Comparison of ENCODE assay signal across 19 cellular contexts in genomic region chr20:43653966-43654365, GRCh38. TPM values are rescaled to one million over a fixed set of nuclear protein-coding genes. Genes with fewer than 3 reads are reported as not detected.
DNase-seq lines count a peak whose midpoint lies in the region; ATAC-seq and TF ChIP-seq lines count a peak whose summit lies in the region.
"Had no signal": no experiment of that assay in that cellular context is flagged by ENCODE, and none has a peak within 500 bp of the region (broad histone marks: within the 10 kb centered on the region; RNA-seq: fewer than 3 reads in every experiment).

No MANE protein-coding gene starts in this region.

- H3K9me3 Mint-ChIP-seq in activated naive CD4-positive, alpha-beta T cell treated with anti-CD3 and anti-CD28 coated beads, Interleukin-2, amount 50 U/mL, for 24 hours: no peaks in the 10 kb centered on the region
- H3K9me3 Mint-ChIP-seq in endodermal cell (no peaks in the 10 kb centered on the region), mesothelial cell of epicardium (no peaks in the 10 kb centered on the region)
- H3K9me3 Mint-ChIP-seq in activated T-helper 1 cell treated with anti-CD3 and anti-CD28 coated beads, Interleukin-12 subunit alpha, Interleukin-12 subunit beta, Interleukin-2, Interleukin-4 antibody, amounts not matched to agents 30 ng/mL and 10 ng/mL and 1 ng/mL, durations not matched to agents 14 hours and 24 hours and 36 hours: no peaks in the 10 kb centered on the region
- H3K9me3 Mint-ChIP-seq: CD4-positive, CD25-positive, alpha-beta regulatory T cell had no signal

- peaks cover 12% of the 10 kb centered on the region for H3K4me1 Mint-ChIP-seq in activated naive CD4-positive, alpha-beta T cell treated with anti-CD3 and anti-CD28 coated beads, Interleukin-2, amount 50 U/mL, for 24 hours
- H3K4me1 Mint-ChIP-seq in endodermal cell (peaks cover 2% of the 10 kb centered on the region), mesothelial cell of epicardium (peaks cover 12% of the 10 kb centered on the region)
- H3K4me1 Mint-ChIP-seq in activated T-helper 1 cell treated with anti-CD3 and anti-CD28 coated beads, Interleukin-12 subunit alpha, Interleukin-12 subunit beta, Interleukin-2, Interleukin-4 antibody, amounts not matched to agents 30 ng/mL and 10 ng/mL and 1 ng/mL, durations not matched to agents 14 hours and 24 hours and 36 hours (ENCODE audit: low read depth): peaks cover 13% of the 10 kb centered on the region

- TF ChIP-seq POLR2A in transverse colon (IDR thresholded peaks at IDR 0.05): no peak

- no peak for DNase-seq in activated naive CD4-positive, alpha-beta T cell treated with Interleukin-2 at 50 U/mL for 16 hours
- peak; percentile 13 for DNase-seq in endodermal cell
- DNase-seq in mesothelial cell of epicardium (ENCODE audit: low spot score in 2 of 2, unreplicated experiment in 2 of 2): no peak
- no peak for DNase-seq in transverse colon
- no peak for DNase-seq in activated T-helper 1 cell treated with anti-CD3 and anti-CD28 coated beads, Interleukin-12 subunit alpha, Interleukin-12 subunit beta, Interleukin-2, Interleukin-4 antibody, amounts not matched to agents 30 ng/mL and 10 ng/mL and 1 ng/mL, durations not matched to agents 14 hours and 24 hours and 36 hours (ENCODE audit: low spot score)
- no peak for DNase-seq in GM13976 (ENCODE audit: low spot score)
- DNase-seq: 8988T; BE2C; CD4-positive, CD25-positive, alpha-beta regulatory T cell; DMS153; GF-D8; KBM-7; NCI-H1105; NCI-H2081; NCI-H446 treated with DMSO at 0.1 percent for 48 hours; Peyer's patch had no signal

- H3K9me3 ChIP-seq in endodermal cell (ENCODE audit: control insufficient read depth, low read length) (no peaks in the 10 kb centered on the region), transverse colon (no peaks in the 10 kb centered on the region)
- H3K9me3 ChIP-seq: BE2C, Peyer's patch had no signal

- intact Hi-C loops in transverse colon (cut with DNase I; ENCODE audit: low total_unique reads): no loop called here
- intact Hi-C loops in activated T-helper 1 cell treated with anti-CD3 and anti-CD28 coated beads, Interleukin-12 subunit alpha, Interleukin-12 subunit beta, Interleukin-2, Interleukin-4 antibody, amounts not matched to agents 30 ng/mL and 10 ng/mL and 1 ng/mL, durations not matched to agents 14 hours and 24 hours and 36 hours (cut with micrococcal nuclease): no loop called here

- H3K27ac ChIP-seq in endodermal cell (ENCODE audit: low read depth, low read length): no peak overlapping the region
- peak overlapping the region; percentile 15 to 65 (median 44) for H3K27ac ChIP-seq in transverse colon

- no peak overlapping the region for H3K4me3 ChIP-seq in endodermal cell (ENCODE audit: low read length)
- no peak overlapping the region for H3K4me3 ChIP-seq in transverse colon
- H3K4me3 ChIP-seq: Peyer's patch had no signal

- TF ChIP-seq EP300 in transverse colon (IDR thresholded peaks at IDR 0.05; ENCODE audit: low read depth): no peak

- whole genome bisulfite sequencing in endodermal cell (ENCODE audit: insufficient coverage in 1 of 2, insufficient read length in 1 of 2), 2 experiments: 89 to 94% methylated on average over 1 to 3 of the region's 3 CpGs
- WGBS in transverse colon (ENCODE audit: low coverage in 1 of 2), 2 donors: 58 to 70% methylated on average over 2 to 3 of the region's 3 CpGs

- no peak overlapping the region for H3K9ac ChIP-seq in endodermal cell (ENCODE audit: extremely low read depth, low read length, poor library complexity, severe bottlenecking)

- ATAC-seq in GM18511 (IDR thresholded peaks at IDR 0.05; ENCODE audit: unreplicated experiment): no peak
- ATAC-seq: Right ventricle myocardium inferior had no signal

- TF ChIP-seq CTCF in endodermal cell (conservative IDR thresholded peaks at IDR 0.05) (no peak), mesothelial cell of epicardium (IDR thresholded peaks at IDR 0.05; ENCODE audit: unreplicated experiment) (no peak), transverse colon (IDR thresholded peaks at IDR 0.05) (no peak), GM13976 (IDR thresholded peaks at IDR 0.05; ENCODE audit: borderline replicate concordance, control extremely low read depth, extremely low read depth, insufficient read depth, missing control alignments) (no peak)

- peak overlapping the region; percentile 18 for H3K27ac Mint-ChIP-seq in activated naive CD4-positive, alpha-beta T cell treated with anti-CD3 and anti-CD28 coated beads, Interleukin-2, amount 50 U/mL, for 24 hours
- no peak overlapping the region for H3K27ac Mint-ChIP-seq in endodermal cell
- H3K27ac Mint-ChIP-seq in mesothelial cell of epicardium: peak overlapping the region; percentile 36
- no peak overlapping the region for H3K27ac Mint-ChIP-seq in activated T-helper 1 cell treated with anti-CD3 and anti-CD28 coated beads, Interleukin-12 subunit alpha, Interleukin-12 subunit beta, Interleukin-2, Interleukin-4 antibody, amounts not matched to agents 30 ng/mL and 10 ng/mL and 1 ng/mL, durations not matched to agents 14 hours and 24 hours and 36 hours
- H3K27ac Mint-ChIP-seq: CD4-positive, CD25-positive, alpha-beta regulatory T cell had no signal

- H3K27me3 ChIP-seq in endodermal cell (ENCODE audit: control insufficient read depth, insufficient read depth, low read length, poor library complexity, severe bottlenecking) (no peaks in the 10 kb centered on the region), transverse colon (no peaks in the 10 kb centered on the region)
- H3K27me3 ChIP-seq: BE2C, Peyer's patch had no signal

- H3K36me3 Mint-ChIP-seq in activated naive CD4-positive, alpha-beta T cell treated with anti-CD3 and anti-CD28 coated beads, Interleukin-2, amount 50 U/mL, for 24 hours: no peaks in the 10 kb centered on the region
- no peaks in the 10 kb centered on the region for H3K36me3 Mint-ChIP-seq in endodermal cell (ENCODE audit: low read depth)
- H3K36me3 Mint-ChIP-seq in mesothelial cell of epicardium: no peaks in the 10 kb centered on the region
- no peaks in the 10 kb centered on the region for H3K36me3 Mint-ChIP-seq in activated T-helper 1 cell treated with anti-CD3 and anti-CD28 coated beads, Interleukin-12 subunit alpha, Interleukin-12 subunit beta, Interleukin-2, Interleukin-4 antibody, amounts not matched to agents 30 ng/mL and 10 ng/mL and 1 ng/mL, durations not matched to agents 14 hours and 24 hours and 36 hours (ENCODE audit: low read depth)
- H3K36me3 Mint-ChIP-seq: CD4-positive, CD25-positive, alpha-beta regulatory T cell had no signal

- no peak overlapping the region for H3K4me3 Mint-ChIP-seq in activated naive CD4-positive, alpha-beta T cell treated with anti-CD3 and anti-CD28 coated beads, Interleukin-2, amount 50 U/mL, for 24 hours
- no peak overlapping the region for H3K4me3 Mint-ChIP-seq in endodermal cell
- H3K4me3 Mint-ChIP-seq in mesothelial cell of epicardium: no peak overlapping the region
- H3K4me3 Mint-ChIP-seq in activated T-helper 1 cell treated with anti-CD3 and anti-CD28 coated beads, Interleukin-12 subunit alpha, Interleukin-12 subunit beta, Interleukin-2, Interleukin-4 antibody, amounts not matched to agents 30 ng/mL and 10 ng/mL and 1 ng/mL, durations not matched to agents 14 hours and 24 hours and 36 hours: no peak overlapping the region

- H3K36me3 ChIP-seq in endodermal cell (ENCODE audit: control insufficient read depth, insufficient read depth, low read length): no peaks in the 10 kb centered on the region
- H3K36me3 ChIP-seq in transverse colon: no peaks in the 10 kb centered on the region
- H3K36me3 ChIP-seq: BE2C, Peyer's patch had no signal

- in situ Hi-C loops in transverse colon (cut with MboI; ENCODE audit: low pct_ligation_motif_present in 1 of 4, low pct_unique_long_range_greater_than_20kb in 1 of 4, low sequenced_read_pairs in 3 of 4): no loop called here
- in situ Hi-C loops in GM13976 (cut with MboI; ENCODE audit: low sequenced_read_pairs, unreplicated experiment): no loop called here

- no peaks in the 10 kb centered on the region for H3K4me1 ChIP-seq in endodermal cell (ENCODE audit: control insufficient read depth, insufficient read depth, low read length)
- H3K4me1 ChIP-seq in transverse colon: peaks cover 0 to 13% (median 6%) of the 10 kb centered on the region in 4 donors
- H3K4me1 ChIP-seq: BE2C had no signal

- H3K27me3 Mint-ChIP-seq in activated naive CD4-positive, alpha-beta T cell treated with anti-CD3 and anti-CD28 coated beads, Interleukin-2, amount 50 U/mL, for 24 hours: no peaks in the 10 kb centered on the region
- H3K27me3 Mint-ChIP-seq in endodermal cell (ENCODE audit: insufficient read depth) (no peaks in the 10 kb centered on the region), mesothelial cell of epicardium (ENCODE audit: low read depth) (no peaks in the 10 kb centered on the region)
- no peaks in the 10 kb centered on the region for H3K27me3 Mint-ChIP-seq in activated T-helper 1 cell treated with anti-CD3 and anti-CD28 coated beads, Interleukin-12 subunit alpha, Interleukin-12 subunit beta, Interleukin-2, Interleukin-4 antibody, amounts not matched to agents 30 ng/mL and 10 ng/mL and 1 ng/mL, durations not matched to agents 14 hours and 24 hours and 36 hours (ENCODE audit: insufficient read depth)
- H3K27me3 Mint-ChIP-seq: CD4-positive, CD25-positive, alpha-beta regulatory T cell had no signal

RNA-seq across cellular contexts. Expression of gene MYBL2, which starts 12.9 kb away (rescaled TPM):
- total RNA-seq in endodermal cell (100 to 1,000 TPM; 139 to 182 TPM), mesothelial cell of epicardium (22.8 to 26.8 TPM (median 24.3 TPM) in 3 replicates), transverse colon (100 to 1,000 TPM in 1 of 4 donors, 1 to 10 TPM in 3; 1.1 to 134 (median 2.2) TPM)
- 93.4 TPM for polyA plus RNA-seq in endodermal cell (2013, experiment 1 of 2)
- 93.2 TPM for polyA plus RNA-seq in endodermal cell (2013, experiment 2 of 2)
- total RNA-seq in activated T-helper 1 cell treated with anti-CD3 and anti-CD28 coated beads, Interleukin-12 subunit alpha, Interleukin-12 subunit beta, Interleukin-2, Interleukin-4 antibody, amounts not matched to agents 30 ng/mL and 10 ng/mL and 1 ng/mL, durations not matched to agents 14 hours and 24 hours and 36 hours: 95.1 and 95.5 TPM in 2 replicates

Comparison
In these comparisons a context has a peak if more than half of its experiments do, and no peak if none do; other contexts are left out.
1. H3K27ac Mint-ChIP-seq: peak in activated naive CD4-positive, alpha-beta T cell treated with anti-CD3 and anti-CD28 coated beads, Interleukin-2, amount 50 U/mL, for 24 hours (single experiment) and mesothelial cell of epicardium (single experiment); none in endodermal cell (single experiment) and activated T-helper 1 cell treated with anti-CD3 and anti-CD28 coated beads, Interleukin-12 subunit alpha, Interleukin-12 subunit beta, Interleukin-2, Interleukin-4 antibody, amounts not matched to agents 30 ng/mL and 10 ng/mL and 1 ng/mL, durations not matched to agents 14 hours and 24 hours and 36 hours (single experiment).